Comparison of ENCODE assay signal across 17 cellular contexts in genomic region chr22:26452236-26453016, GRCh38. TPM values are rescaled to one million over a fixed set of nuclear protein-coding genes. Genes with fewer than 3 reads are reported as not detected.
DNase-seq lines count a peak whose midpoint lies in the region; ATAC-seq, FAIRE-seq and TF ChIP-seq lines count a peak whose summit lies in the region.
"Had no signal": no experiment of that assay in that cellular context is flagged by ENCODE, and none has a peak within 500 bp of the region (broad histone marks: within the 10 kb centered on the region; RNA-seq: fewer than 3 reads in every experiment).

No MANE protein-coding gene starts in this region.

- H3K18ac ChIP-seq in IMR-90 (ENCODE audit: low read depth, low read length): no peak overlapping the region

- H3K4ac ChIP-seq in IMR-90 (ENCODE audit: low read depth, low read length): no peak overlapping the region

- CTCF ChIA-PET in IMR-90 (lab: Yijun Ruan, JAX) (no interaction called here), GM12878 (lab: Yijun Ruan, JAX) (interaction anchor here (1.0 kb wide), 2 partner anchors 9 to 26 kb away, joined by 3 read pairs; no protein-coding TSS in a partner anchor)

- no peak overlapping the region for H2BK20ac ChIP-seq in IMR-90 (ENCODE audit: low read depth, low read length)

- no peak for DNase-seq in IMR-90
- no peak for DNase-seq in GM12878 (ENCODE audit: low read depth, low spot score)
- DNase-seq in iPS-NIHi11 (ENCODE audit: low spot score): peak; percentile 47
- no peak for DNase-seq in midbrain (lab: John Stamatoyannopoulos, UW)
- no peak for DNase-seq in activated CD4-positive, alpha-beta T cell treated with anti-CD3 and anti-CD28 coated beads for 1 hour
- DNase-seq in H54 (ENCODE audit: insufficient read length, low spot score): no peak
- DNase-seq: CD4-positive, CD25-positive, alpha-beta regulatory T cell; DMS53; MG63; NCI-H1092; NCI-H146; NCI-H510A treated with DMSO at 0.1 percent for 48 hours; Peyer's patch; Right ventricle myocardium superior; SK-N-SH had no signal

- H2BK5ac ChIP-seq in IMR-90 (ENCODE audit: low read depth, low read length, poor library complexity, severe bottlenecking): no peak overlapping the region

- no peak overlapping the region for H2AK9ac ChIP-seq in IMR-90 (replicated peaks; ENCODE audit: low read depth, low read length, poor library complexity)

- H3K4me2 ChIP-seq in IMR-90 (ENCODE audit: low read depth, low read length) (no peak overlapping the region), GM12878 (ENCODE audit: control insufficient read depth, insufficient read depth) (no peak overlapping the region)
- H3K4me2 ChIP-seq: SK-N-SH had no signal

- BruUV-seq in IMR-90 (replicated peaks; lab: Mats Ljungman, UMichigan): TSS peak; percentile 82
- TSS peak; percentile 49 for BruUV-seq in GM12878 (replicated peaks; lab: Mats Ljungman, UMichigan)

- intact Hi-C loops in IMR-90 (cut with micrococcal nuclease) (no loop called here), GM12878 (cut with micrococcal nuclease; ENCODE audit: unreplicated experiment) (no loop called here)

- peaks cover 0 to 4% of the 10 kb centered on the region in 2 experiments; a peak in 2 of 4 replicates for H3K79me1 ChIP-seq in IMR-90 (ENCODE audit: low read depth in 1 of 2, low read length in 2 of 2)

- no peak overlapping the region for H2BK120ac ChIP-seq in IMR-90 (ENCODE audit: low read depth, low read length)

- H4K8ac ChIP-seq in IMR-90 (ENCODE audit: low read depth in 2 of 2, low read length in 2 of 2): no peak overlapping the region

- H2AFZ ChIP-seq in IMR-90 (replicated peaks; ENCODE audit: low read length, poor library complexity) (no peak overlapping the region), GM12878 (ENCODE audit: control insufficient read depth, low read depth, low read length) (no peak overlapping the region)

- H4K20me1 ChIP-seq in IMR-90 (ENCODE audit: insufficient read depth, low read length) (no peaks in the 10 kb centered on the region), GM12878 (ENCODE audit: control insufficient read depth, insufficient read depth) (0 out of 2 replicates have a peak, but pooled peaks cover 3% of the 10 kb centered on the region)

- no peak for TF ChIP-seq EP300 in GM12878 (IDR thresholded peaks at IDR 0.05; ENCODE audit: borderline replicate concordance in 1 of 2, control insufficient read depth in 1 of 2, low read depth in 2 of 2, low read length in 2 of 2)

- H3K9ac ChIP-seq in IMR-90 (ENCODE audit: low read depth, low read length) (no peak overlapping the region), GM12878 (ENCODE audit: control insufficient read depth, insufficient read depth, low read length) (no peak overlapping the region)
- H3K9ac ChIP-seq: SK-N-SH had no signal

- TF ChIP-seq POLR2A in IMR-90 (IDR thresholded peaks at IDR 0.05; ENCODE audit: low read depth, low read length) (no peak), GM12878 (IDR thresholded peaks at IDR 0.05; ENCODE audit: low read depth, low read length) (no peak), H54 (IDR thresholded peaks at IDR 0.05; ENCODE audit: low read depth, low read length) (no peak)

- no peak overlapping the region for H3K4me3 ChIP-seq in IMR-90 (ENCODE audit: insufficient read depth, low read depth, low read length)
- H3K4me3 ChIP-seq in GM12878: no peak overlapping the region
- H3K4me3 ChIP-seq: MG63, Peyer's patch had no signal

- no peak overlapping the region for H2BK15ac ChIP-seq in IMR-90 (ENCODE audit: low read depth, low read length)

- dilution Hi-C loops in IMR-90 (cut with HindIII; ENCODE audit: low sequenced_read_pairs, unreplicated experiment): no loop called here

- H3K4me1 ChIP-seq in IMR-90 (ENCODE audit: control insufficient read depth, insufficient read depth, low read length) (no peaks in the 10 kb centered on the region; the same call in 1 of the 2 replicates), GM12878 (ENCODE audit: control insufficient read depth, insufficient read depth, low read length) (no peaks in the 10 kb centered on the region)
- H3K4me1 ChIP-seq: Peyer's patch had no signal

- TF ChIP-seq RAD21 in IMR-90 (IDR thresholded peaks at IDR 0.05; ENCODE audit: low read length) (no peak), GM12878 (IDR thresholded peaks at IDR 0.05; ENCODE audit: insufficient read depth, low read depth, low read length) (no peak)

- RAD21 ChIA-PET in GM12878 (lab: Charles Lee; ENCODE audit: unreplicated experiment): no interaction called here

- POLR2A ChIA-PET in IMR-90 (lab: Charles Lee; ENCODE audit: unreplicated experiment): no interaction called here
- POLR2A ChIA-PET in GM12878 (lab: Charles Lee): no interaction called here

- in situ Hi-C loops in IMR-90 (cut with MboI; ENCODE audit: low sequenced_read_pairs): no loop called here
- in situ Hi-C loops in GM12878 (cut with MboI): no loop called here

- no peaks in the 10 kb centered on the region for H3K79me2 ChIP-seq in GM12878 (ENCODE audit: control insufficient read depth, insufficient read depth, low read length)

- FAIRE-seq in GM12878 (lab: Jason Lieb, UNC) (no peak), H54 (lab: Jason Lieb, UNC) (no peak)
- FAIRE-seq: HepG2 had no signal

- H2AK5ac ChIP-seq in IMR-90 (ENCODE audit: low read depth, low read length): no peak overlapping the region

- WGBS in IMR-90 (ENCODE audit: extremely low coverage in 2 of 2, insufficient read length in 1 of 2), 2 experiments: 95% methylated on average over 5 of the region's 23 CpGs; no CpG with 5 or more reads in 1 of the 2 experiments
- 96% methylated on average over 23 of the region's 23 CpGs for WGBS in GM12878 (ENCODE audit: insufficient coverage, insufficient replicate concordance, low lambda C conversion rate, missing lambda C conversion rate)

- no peaks in the 10 kb centered on the region for H3K27me3 ChIP-seq in IMR-90 (ENCODE audit: control insufficient read depth, insufficient read depth, low read length)
- no peaks in the 10 kb centered on the region for H3K27me3 ChIP-seq in GM12878 (replicated peaks in 1 of 2; ENCODE audit: control insufficient read depth in 2 of 2, insufficient read depth in 2 of 2, low read length in 1 of 2)
- H3K27me3 ChIP-seq: MG63, Peyer's patch had no signal

- ATAC-seq in IMR-90 (ENCODE audit: low read depth) (no peak), GM12878 (no peak)
- ATAC-seq: HepG2 had no signal

- H4K5ac ChIP-seq in IMR-90 (ENCODE audit: low read depth, low read length): no peak overlapping the region

- TF ChIP-seq CTCF in IMR-90 (conservative IDR thresholded peaks at IDR 0.05; ENCODE audit: low read depth, low read length) (no peak), GM12878 (IDR thresholded peaks at IDR 0.05 in 2 of 3, conservative IDR thresholded peaks at IDR 0.05 in 1 of 3; ENCODE audit: control insufficient read depth in 2 of 3, extremely low read depth in 1 of 3, insufficient read depth in 1 of 3, low read depth in 3 of 3, low read length in 3 of 3) (no peak)

- H3K36me3 ChIP-seq in IMR-90 (ENCODE audit: control insufficient read depth, insufficient read depth, low read length) (peaks cover 30% of the 10 kb centered on the region), GM12878 (ENCODE audit: control insufficient read depth in 2 of 2, insufficient read depth in 2 of 2, low read length in 1 of 2) (peaks cover 14 to 18% of the 10 kb centered on the region in 2 experiments)

- H3K23ac ChIP-seq in IMR-90 (ENCODE audit: low read depth, low read length): no peak overlapping the region

- no peak overlapping the region for H4K91ac ChIP-seq in IMR-90 (ENCODE audit: insufficient read depth, low read depth, low read length)

- H3K9me3 ChIP-seq in IMR-90 (ENCODE audit: control insufficient read depth, insufficient read depth, low read length): no peaks in the 10 kb centered on the region
- H3K9me3 ChIP-seq in GM12878 (replicated peaks; ENCODE audit: control insufficient read depth, insufficient read depth, low read length): no peaks in the 10 kb centered on the region
- H3K9me3 ChIP-seq: MG63, Peyer's patch, SK-N-SH had no signal

- SMC1A ChIA-PET in GM12878 (lab: Charles Lee; ENCODE audit: uncharacterized antibody, unreplicated experiment): interaction anchor here (1.6 to 1.8 kb wide), 2 partner anchors 10 to 17 kb away, joined by 4 read pairs; no protein-coding TSS in a partner anchor

- H3K9me1 ChIP-seq in IMR-90 (ENCODE audit: insufficient read depth, low read length): no peaks in the 10 kb centered on the region

- no peak overlapping the region for H3K56ac ChIP-seq in IMR-90 (ENCODE audit: extremely low read depth, insufficient read depth, low read length)

- H3K27ac ChIP-seq in IMR-90 (ENCODE audit: insufficient read depth, low read length) (no peak overlapping the region), GM12878 (ENCODE audit: control insufficient read depth, insufficient read depth) (no peak overlapping the region), temporal lobe (ENCODE audit: low read depth, low read length) (peak overlapping the region; percentile 46)
- H3K27ac ChIP-seq: Peyer's patch had no signal

- H3K14ac ChIP-seq in IMR-90 (replicated peaks; ENCODE audit: low read depth, low read length): no peak overlapping the region

RNA-seq across cellular contexts. Expression of gene ASPHD2, which starts 23.4 kb away (rescaled TPM):
- total RNA-seq in IMR-90 (2012; rRNA removed) (1.1 and 1.3 TPM in 2 replicates), GM12878 (2014; rRNA removed) (10.4 and 10.8 TPM in 2 replicates), GM12878 (2014; rRNA removed; fragmentation: Illumina TruSeq; extraction: Trizol) (5.0 and 5.3 TPM in 2 replicates), GM12878 (2021) (10.6 TPM in 2 replicates), temporal lobe (9.3 TPM)
- polyA plus RNA-seq in IMR-90 (2012; rRNA removed) (1.3 and 1.4 TPM in 2 replicates), GM12878 (2011; rRNA removed) (6.2 and 7.7 TPM in 2 replicates), GM12878 (2014; fragmentation: Illumina TruSeq; extraction: Trizol) (3.5 and 5.1 TPM in 2 replicates), GM12878 (2014; fragmentation: Nextera tagmentation; extraction: Ambion mirVana) (1 to 10 TPM; 1.6 to 2.3 TPM), GM12878 (2014; rRNA removed) (9.0 TPM in 2 replicates), GM12878 (2016; fragmentation: Nextera tagmentation; extraction: Ambion mirVana) (1 to 10 TPM; 1.6 to 3.2 TPM)
- polyA plus RNA-seq in IMR-90 (2012; cell fraction: cytosol; rRNA removed): 0.71 and 1.7 TPM in 2 replicates
- polyA plus RNA-seq in IMR-90 (2012; cell fraction: nucleus; rRNA removed; ENCODE audit: low replicate concordance): 0.63 and 1.0 TPM in 2 replicates
- total RNA-seq in GM12878 (2013; cell fraction: nucleolus; rRNA removed): 8.5 and 10.4 TPM in 2 replicates
- polyA plus RNA-seq in GM12878 (2011; ENCODE audit: low read depth): 2.3 TPM
- polyA plus RNA-seq in GM12878 (2011; cell fraction: cytosol; rRNA removed): 7.7 and 8.5 TPM in 2 replicates
- 6.9 and 7.5 TPM in 2 replicates for polyA plus RNA-seq in GM12878 (2011; cell fraction: nucleus; rRNA removed)
- polyA plus RNA-seq in GM12878 (2012): 3.4 and 4.4 TPM in 2 replicates
- polyA minus RNA-seq in GM12878 (2011; rRNA and poly(A)+ RNA removed): 10.2 and 15.7 TPM in 2 replicates
- polyA minus RNA-seq in GM12878 (2011; cell fraction: cytosol; rRNA and poly(A)+ RNA removed): 3.7 and 5.5 TPM in 2 replicates
- 4.5 and 6.3 TPM in 2 replicates for polyA minus RNA-seq in GM12878 (2011; cell fraction: nucleus; rRNA and poly(A)+ RNA removed)
- total RNA-seq: Right ventricle myocardium superior had no signal

RNA-seq across cellular contexts. Expression of gene HPS4, which starts 31.2 kb away (rescaled TPM):
- total RNA-seq in IMR-90 (2012; rRNA removed): 15.8 and 18.1 TPM in 2 replicates
- polyA plus RNA-seq in IMR-90 (2012; rRNA removed): 19.0 and 19.5 TPM in 2 replicates
- polyA plus RNA-seq in IMR-90 (2012; cell fraction: cytosol; rRNA removed): 7.0 and 11.5 TPM in 2 replicates
- polyA plus RNA-seq in IMR-90 (2012; cell fraction: nucleus; rRNA removed; ENCODE audit: low replicate concordance): 44.9 and 55.6 TPM in 2 replicates
- 182 and 200 TPM in 2 replicates for total RNA-seq in GM12878 (2013; cell fraction: nucleolus; rRNA removed)
- 36.7 and 38.5 TPM in 2 replicates for total RNA-seq in GM12878 (2014; rRNA removed)
- 24.2 and 25.7 TPM in 2 replicates for total RNA-seq in GM12878 (2014; rRNA removed; fragmentation: Illumina TruSeq; extraction: Trizol)
- 34.2 and 35.2 TPM in 2 replicates for total RNA-seq in GM12878 (2021)
- polyA plus RNA-seq in GM12878 (2011; ENCODE audit: low read depth): 19.5 TPM
- 36.5 and 52.5 TPM in 2 replicates for polyA plus RNA-seq in GM12878 (2011; rRNA removed)
- 35.8 and 37.7 TPM in 2 replicates for polyA plus RNA-seq in GM12878 (2011; cell fraction: cytosol; rRNA removed)
- 119 and 130 TPM in 2 replicates for polyA plus RNA-seq in GM12878 (2011; cell fraction: nucleus; rRNA removed)
- 26.4 and 30.0 TPM in 2 replicates for polyA plus RNA-seq in GM12878 (2012)
- 27.3 and 31.1 TPM in 2 replicates for polyA plus RNA-seq in GM12878 (2014; fragmentation: Illumina TruSeq; extraction: Trizol)
- polyA plus RNA-seq in GM12878 (2014; fragmentation: Nextera tagmentation; extraction: Ambion mirVana): 10 to 100 TPM; 11.7 to 12.3 TPM
- polyA plus RNA-seq in GM12878 (2014; rRNA removed): 32.4 and 34.4 TPM in 2 replicates
- 10 to 100 TPM; 28.7 to 30.5 TPM for polyA plus RNA-seq in GM12878 (2016; fragmentation: Nextera tagmentation; extraction: Ambion mirVana)
- 40.2 and 41.4 TPM in 2 replicates for polyA minus RNA-seq in GM12878 (2011; rRNA and poly(A)+ RNA removed)
- polyA minus RNA-seq in GM12878 (2011; cell fraction: cytosol; rRNA and poly(A)+ RNA removed): 14.2 and 15.0 TPM in 2 replicates
- polyA minus RNA-seq in GM12878 (2011; cell fraction: nucleus; rRNA and poly(A)+ RNA removed): 43.3 and 49.2 TPM in 2 replicates
- total RNA-seq in temporal lobe: 25.1 TPM

RNA-seq across cellular contexts. Expression of gene SRRD, which starts 31.3 kb away (rescaled TPM):
- total RNA-seq in IMR-90 (2012; rRNA removed): 24.0 and 28.6 TPM in 2 replicates
- polyA plus RNA-seq in IMR-90 (2012; rRNA removed): 15.7 and 18.3 TPM in 2 replicates
- 3.6 and 16.7 TPM in 2 replicates for polyA plus RNA-seq in IMR-90 (2012; cell fraction: cytosol; rRNA removed)
- polyA plus RNA-seq in IMR-90 (2012; cell fraction: nucleus; rRNA removed; ENCODE audit: low replicate concordance): 1.9 and 12.8 TPM in 2 replicates
- 14.9 and 17.6 TPM in 2 replicates for total RNA-seq in GM12878 (2013; cell fraction: nucleolus; rRNA removed)
- 17.2 and 17.7 TPM in 2 replicates for total RNA-seq in GM12878 (2014; rRNA removed)
- 21.2 and 26.4 TPM in 2 replicates for total RNA-seq in GM12878 (2014; rRNA removed; fragmentation: Illumina TruSeq; extraction: Trizol)
- 27.5 and 32.9 TPM in 2 replicates for total RNA-seq in GM12878 (2021)
- 9.4 TPM for polyA plus RNA-seq in GM12878 (2011; ENCODE audit: low read depth)
- 50.5 and 55.9 TPM in 2 replicates for polyA plus RNA-seq in GM12878 (2011; rRNA removed)
- 20.4 and 32.3 TPM in 2 replicates for polyA plus RNA-seq in GM12878 (2011; cell fraction: cytosol; rRNA removed)
- polyA plus RNA-seq in GM12878 (2011; cell fraction: nucleus; rRNA removed): 16.9 and 17.7 TPM in 2 replicates
- polyA plus RNA-seq in GM12878 (2012): 9.4 and 18.9 TPM in 2 replicates
- polyA plus RNA-seq in GM12878 (2014; fragmentation: Illumina TruSeq; extraction: Trizol): 31.5 and 41.6 TPM in 2 replicates
- 10 to 100 TPM in 1 of 2 experiments, 1 to 10 TPM in 1; 4.1 to 15.4 TPM for polyA plus RNA-seq in GM12878 (2014; fragmentation: Nextera tagmentation; extraction: Ambion mirVana)
- polyA plus RNA-seq in GM12878 (2014; rRNA removed): 22.3 and 27.4 TPM in 2 replicates
- polyA plus RNA-seq in GM12878 (2016; fragmentation: Nextera tagmentation; extraction: Ambion mirVana): 10 to 100 TPM; 42.9 to 50.6 TPM
- polyA minus RNA-seq in GM12878 (2011; rRNA and poly(A)+ RNA removed): 30.7 and 36.9 TPM in 2 replicates
- 7.6 and 9.1 TPM in 2 replicates for polyA minus RNA-seq in GM12878 (2011; cell fraction: cytosol; rRNA and poly(A)+ RNA removed)
- 4.8 and 7.7 TPM in 2 replicates for polyA minus RNA-seq in GM12878 (2011; cell fraction: nucleus; rRNA and poly(A)+ RNA removed)
- 12.0 TPM for total RNA-seq in temporal lobe

RNA-seq across cellular contexts. Expression of gene TFIP11, which starts 59.8 kb away (rescaled TPM):
- total RNA-seq in IMR-90 (2012; rRNA removed): 37.5 and 43.2 TPM in 2 replicates
- polyA plus RNA-seq in IMR-90 (2012; rRNA removed): 22.5 and 23.6 TPM in 2 replicates
- polyA plus RNA-seq in IMR-90 (2012; cell fraction: cytosol; rRNA removed): 16.0 and 16.7 TPM in 2 replicates
- 35.1 and 48.4 TPM in 2 replicates for polyA plus RNA-seq in IMR-90 (2012; cell fraction: nucleus; rRNA removed; ENCODE audit: low replicate concordance)
- 70.0 and 73.7 TPM in 2 replicates for total RNA-seq in GM12878 (2013; cell fraction: nucleolus; rRNA removed)
- 31.7 and 34.6 TPM in 2 replicates for total RNA-seq in GM12878 (2014; rRNA removed)
- total RNA-seq in GM12878 (2014; rRNA removed; fragmentation: Illumina TruSeq; extraction: Trizol): 28.3 and 32.2 TPM in 2 replicates
- 35.6 and 42.2 TPM in 2 replicates for total RNA-seq in GM12878 (2021)
- 17.4 TPM for polyA plus RNA-seq in GM12878 (2011; ENCODE audit: low read depth)
- 36.5 and 43.3 TPM in 2 replicates for polyA plus RNA-seq in GM12878 (2011; rRNA removed)
- polyA plus RNA-seq in GM12878 (2011; cell fraction: cytosol; rRNA removed): 38.1 and 44.3 TPM in 2 replicates
- polyA plus RNA-seq in GM12878 (2011; cell fraction: nucleus; rRNA removed): 70.3 and 74.9 TPM in 2 replicates
- 23.4 and 24.1 TPM in 2 replicates for polyA plus RNA-seq in GM12878 (2012)
- 27.3 and 29.4 TPM in 2 replicates for polyA plus RNA-seq in GM12878 (2014; fragmentation: Illumina TruSeq; extraction: Trizol)
- polyA plus RNA-seq in GM12878 (2014; fragmentation: Nextera tagmentation; extraction: Ambion mirVana): 10 to 100 TPM; 14.2 to 19.1 TPM
- polyA plus RNA-seq in GM12878 (2014; rRNA removed): 23.1 and 31.6 TPM in 2 replicates
- 10 to 100 TPM; 35.9 to 40.1 TPM for polyA plus RNA-seq in GM12878 (2016; fragmentation: Nextera tagmentation; extraction: Ambion mirVana)
- 66.5 and 75.2 TPM in 2 replicates for polyA minus RNA-seq in GM12878 (2011; rRNA and poly(A)+ RNA removed)
- polyA minus RNA-seq in GM12878 (2011; cell fraction: cytosol; rRNA and poly(A)+ RNA removed): 12.3 and 18.2 TPM in 2 replicates
- 46.3 and 59.1 TPM in 2 replicates for polyA minus RNA-seq in GM12878 (2011; cell fraction: nucleus; rRNA and poly(A)+ RNA removed)
- 32.0 TPM for total RNA-seq in temporal lobe
